ENCODE assay signal across 10 cellular contexts in the genomic region with DNA sequence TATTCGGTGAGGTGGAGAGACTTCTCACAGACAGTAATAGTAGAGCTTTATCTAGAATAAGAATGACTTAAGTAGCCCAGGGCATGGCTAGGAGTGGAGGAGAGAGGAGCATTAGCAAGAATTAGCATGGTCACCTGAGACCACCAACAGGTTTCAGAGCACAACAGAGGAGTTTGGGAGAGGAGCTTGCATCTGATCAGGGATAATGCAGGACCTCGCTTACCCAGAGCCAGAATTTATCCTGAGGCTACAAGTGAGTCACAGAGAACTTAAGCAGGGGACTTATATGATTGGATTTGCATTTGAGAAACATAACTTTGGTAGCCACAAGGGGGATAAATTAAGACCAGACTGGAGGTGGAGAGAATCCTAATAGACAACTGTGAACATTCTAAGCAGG.
DNase-seq lines count a peak whose midpoint lies in the region; FAIRE-seq and TF ChIP-seq lines count a peak whose summit lies in the region.
"Had no signal": no experiment of that assay in that cellular context is flagged by ENCODE, and none has a peak within 500 bp of the region (broad histone marks: within the 10 kb centered on the region; RNA-seq: fewer than 3 reads in every experiment).

No MANE protein-coding gene starts in this region.

- no peak overlapping the region for H3K27ac Mint-ChIP-seq in astrocyte (ENCODE audit: unreplicated experiment)
- H3K27ac Mint-ChIP-seq: activated naive CD8-positive, alpha-beta T cell; stimulated activated effector memory CD8-positive, alpha-beta T cell treated with anti-CD3 and anti-CD28 coated beads, Interleukin-12 subunit alpha, Interleukin-12 subunit beta, amount 100 ng/mL, for 72 hours had no signal

- H3K4me3 ChIP-seq in astrocyte (ENCODE audit: insufficient read depth, low read depth, low read length) = no peak overlapping the region
- no peak overlapping the region for H3K4me3 ChIP-seq in cardiac muscle cell
- H3K4me3 ChIP-seq in retinal pigment epithelial cell (ENCODE audit: low read length) = no peak overlapping the region

- no peaks in the 10 kb centered on the region for H3K36me3 ChIP-seq in astrocyte (ENCODE audit: insufficient read depth, low read length)
- H3K36me3 ChIP-seq in cardiac muscle cell = no peaks in the 10 kb centered on the region

- no peak for FAIRE-seq in astrocyte (lab: Jason Lieb, UNC)

- H3K27ac ChIP-seq in astrocyte (ENCODE audit: low read depth, low read length) (no peak overlapping the region), cardiac muscle cell (no peak overlapping the region)

- H3K4me1 Mint-ChIP-seq in astrocyte (ENCODE audit: low read depth, unreplicated experiment) = peaks cover 16% of the 10 kb centered on the region
- H3K4me1 Mint-ChIP-seq: stimulated activated effector memory CD8-positive, alpha-beta T cell treated with anti-CD3 and anti-CD28 coated beads, Interleukin-12 subunit alpha, Interleukin-12 subunit beta, amount 100 ng/mL, for 72 hours had no signal

- no peak overlapping the region for H3K4me2 ChIP-seq in astrocyte (ENCODE audit: low read length)

- H3K27me3 Mint-ChIP-seq in astrocyte (ENCODE audit: low read depth, unreplicated experiment) = peaks cover 16% of the 10 kb centered on the region
- H3K27me3 Mint-ChIP-seq: activated naive CD8-positive, alpha-beta T cell had no signal

- TF ChIP-seq CTCF in astrocyte (IDR thresholded peaks at IDR 0.05; ENCODE audit: insufficient read depth, low read depth, low read length) = no peak
- no peak for TF ChIP-seq CTCF in cardiac muscle cell (IDR thresholded peaks at IDR 0.05; ENCODE audit: low read depth, low read length)
- TF ChIP-seq CTCF in retinal pigment epithelial cell (conservative IDR thresholded peaks at IDR 0.05; ENCODE audit: low read depth, low read length) = peak; percentile 33

- H3K36me3 Mint-ChIP-seq in astrocyte (ENCODE audit: low read depth, unreplicated experiment) = no peaks in the 10 kb centered on the region
- H3K36me3 Mint-ChIP-seq: activated naive CD8-positive, alpha-beta T cell; stimulated activated effector memory CD8-positive, alpha-beta T cell treated with anti-CD3 and anti-CD28 coated beads, Interleukin-12 subunit alpha, Interleukin-12 subunit beta, amount 100 ng/mL, for 72 hours had no signal

- H3K9me3 Mint-ChIP-seq in astrocyte (ENCODE audit: unreplicated experiment) = no peaks in the 10 kb centered on the region
- H3K9me3 Mint-ChIP-seq: stimulated activated effector memory CD8-positive, alpha-beta T cell treated with anti-CD3 and anti-CD28 coated beads, Interleukin-12 subunit alpha, Interleukin-12 subunit beta, amount 100 ng/mL, for 72 hours had no signal

- no peaks in the 10 kb centered on the region for H3K79me2 ChIP-seq in astrocyte (ENCODE audit: insufficient read depth, low read length)

- H3K4me3 Mint-ChIP-seq in astrocyte (ENCODE audit: unreplicated experiment) = no peak overlapping the region
- H3K4me3 Mint-ChIP-seq: activated naive CD8-positive, alpha-beta T cell; stimulated activated effector memory CD8-positive, alpha-beta T cell treated with anti-CD3 and anti-CD28 coated beads, Interleukin-12 subunit alpha, Interleukin-12 subunit beta, amount 100 ng/mL, for 72 hours had no signal

- H3K9me3 ChIP-seq in astrocyte (ENCODE audit: insufficient read depth, low read depth, low read length) (no peaks in the 10 kb centered on the region), cardiac muscle cell (ENCODE audit: low read depth) (no peaks in the 10 kb centered on the region)

- H3K4me1 ChIP-seq in astrocyte (ENCODE audit: insufficient read depth, low read length) = no peaks in the 10 kb centered on the region
- peaks cover 24% of the 10 kb centered on the region for H3K4me1 ChIP-seq in cardiac muscle cell (ENCODE audit: low read depth)

- H4K20me1 ChIP-seq in astrocyte (ENCODE audit: insufficient read depth, low read length) = no peaks in the 10 kb centered on the region

- DNase-seq in HT1080 (ENCODE audit: low read depth) (peak; percentile 37), astrocyte (ENCODE audit: low read depth) (peak; percentile 14), cardiac muscle cell (ENCODE audit: low read depth in 1 of 2, low spot score in 1 of 2) (peak; percentile 18 to 23), retinal pigment epithelial cell (ENCODE audit: low read depth) (no peak), NCI-H748 treated with DMSO at 0.1 percent for 48 hours (lab: John Stamatoyannopoulos, UW) (no peak), NCI-H1694 (lab: John Stamatoyannopoulos, UW) (no peak)
- no peak for DNase-seq in activated naive CD4-positive, alpha-beta T cell (lab: John Stamatoyannopoulos, UW)
- DNase-seq: DMS79 had no signal

- H3K27me3 ChIP-seq in astrocyte (ENCODE audit: insufficient read depth, low read length) (peaks cover 9% of the 10 kb centered on the region), cardiac muscle cell (no peaks in the 10 kb centered on the region)

- no peak overlapping the region for H3K9ac ChIP-seq in astrocyte (ENCODE audit: low read length)

- H2AFZ ChIP-seq in astrocyte (ENCODE audit: low read depth, low read length) = no peak overlapping the region

Comparison
In these comparisons a context has a peak if more than half of its experiments do, and no peak if none do; other contexts are left out.
1. DNase-seq: peak in HT1080 (single experiment), astrocyte (single experiment) and cardiac muscle cell (2 of 2); none in retinal pigment epithelial cell (single experiment), NCI-H748 treated with DMSO at 0.1 percent for 48 hours (single experiment), NCI-H1694 (single experiment) and activated naive CD4-positive, alpha-beta T cell (0 of 4).